ENCODE assay signal across 15 cellular contexts in genomic region chr21:38756746-38757145, GRCh38. TPM values are rescaled to one million over a fixed set of nuclear protein-coding genes. Genes with fewer than 3 reads are reported as not detected.
DNase-seq lines count a peak whose midpoint lies in the region; ATAC-seq and TF ChIP-seq lines count a peak whose summit lies in the region.
"Had no signal": no experiment of that assay in that cellular context is flagged by ENCODE, and none has a peak within 500 bp of the region (broad histone marks: within the 10 kb centered on the region; RNA-seq: fewer than 3 reads in every experiment).

No MANE protein-coding gene starts in this region.

- no peaks in the 10 kb centered on the region for H3K36me3 ChIP-seq in esophagus muscularis mucosa
- no peaks in the 10 kb centered on the region for H3K36me3 ChIP-seq in body of pancreas (replicated peaks in 1 of 2; ENCODE audit: insufficient read depth in 1 of 2, low read depth in 2 of 2)

- H3K27me3 ChIP-seq in esophagus muscularis mucosa (no peaks in the 10 kb centered on the region), body of pancreas (no peaks in the 10 kb centered on the region)

- TF ChIP-seq CTCF in esophagus muscularis mucosa (IDR thresholded peaks at IDR 0.05) (no peak), osteocyte (IDR thresholded peaks at IDR 0.05) (no peak), body of pancreas (IDR thresholded peaks at IDR 0.05) (no peak)

- 33% methylated on average over 3 of the region's 3 CpGs for WGBS in esophagus muscularis mucosa
- WGBS in body of pancreas, 2 donors, result 69 to 85% methylated on average over 3 of the region's 3 CpGs

- peak; percentile 40 for DNase-seq in AG08395 (ENCODE audit: low spot score)
- DNase-seq in M059J (ENCODE audit: low read depth), result peak; percentile 90
- no peak for DNase-seq in esophagus muscularis mucosa (ENCODE audit: extremely low spot score)
- no peak for DNase-seq in osteocyte (ENCODE audit: extremely low spot score, unreplicated experiment)
- no peak for DNase-seq in body of pancreas
- DNase-seq in NCI-H187 treated with DMSO at 0.1 percent for 48 hours (lab: John Stamatoyannopoulos, UW), result no peak
- DNase-seq: activated CD8-positive, alpha-beta T cell treated with anti-CD3 and anti-CD28 coated beads, Interleukin-2, amount 10 ng/mL, durations not matched to agents 7 days and 5 days; C1 segment of cervical spinal cord; islet precursor cell; natural killer cell; NCI-H446; PC-9; T-helper 9 cell had no signal

- H3K4me1 Mint-ChIP-seq in osteocyte (ENCODE audit: unreplicated experiment), result peaks cover 62% of the 10 kb centered on the region

- H3K9me3 Mint-ChIP-seq in osteocyte (ENCODE audit: unreplicated experiment), result no peaks in the 10 kb centered on the region
- H3K9me3 Mint-ChIP-seq: natural killer cell had no signal

- TF ChIP-seq POLR2A in esophagus muscularis mucosa (IDR thresholded peaks at IDR 0.05; ENCODE audit: low read depth), result no peak
- TF ChIP-seq POLR2A in body of pancreas (IDR thresholded peaks at IDR 0.05), result no peak

- no peaks in the 10 kb centered on the region for H3K27me3 Mint-ChIP-seq in osteocyte (ENCODE audit: unreplicated experiment)

- TF ChIP-seq EP300 in esophagus muscularis mucosa (IDR thresholded peaks at IDR 0.05), result no peak

- H3K4me1 ChIP-seq in esophagus muscularis mucosa (peaks cover 11 to 87% (median 73%) of the 10 kb centered on the region in 4 donors), body of pancreas (peaks cover 13% of the 10 kb centered on the region)

- H3K36me3 Mint-ChIP-seq in osteocyte (ENCODE audit: unreplicated experiment), result no peaks in the 10 kb centered on the region
- H3K36me3 Mint-ChIP-seq: natural killer cell had no signal

- ATAC-seq in HG03039 (IDR thresholded peaks at IDR 0.05; ENCODE audit: unreplicated experiment) (no peak), body of pancreas (no peak), GM18870 (IDR thresholded peaks at IDR 0.05; ENCODE audit: unreplicated experiment) (no peak)
- ATAC-seq: activated CD8-positive, alpha-beta T cell treated with anti-CD3 and anti-CD28 coated beads, Interleukin-2, amount 10 ng/mL, durations not matched to agents 7 days and 5 days; natural killer cell had no signal

- H3K27ac ChIP-seq in esophagus muscularis mucosa (replicated peaks in 1 of 4), result peak overlapping the region; percentile 35 to 68 (median 60)
- no peak overlapping the region for H3K27ac ChIP-seq in body of pancreas
- H3K27ac ChIP-seq: PC-9 had no signal

- H3K4me3 Mint-ChIP-seq in osteocyte (ENCODE audit: unreplicated experiment), result no peak overlapping the region
- H3K4me3 Mint-ChIP-seq: activated CD8-positive, alpha-beta T cell treated with anti-CD3 and anti-CD28 coated beads, Interleukin-2, amount 10 ng/mL, durations not matched to agents 7 days and 5 days; natural killer cell had no signal

- H3K9me3 ChIP-seq in esophagus muscularis mucosa, result no peaks in the 10 kb centered on the region
- H3K9me3 ChIP-seq in body of pancreas, result no peaks in the 10 kb centered on the region

- no peak overlapping the region for H3K4me3 ChIP-seq in esophagus muscularis mucosa
- H3K4me3 ChIP-seq in body of pancreas, result no peak overlapping the region
- H3K4me3 ChIP-seq: PC-9 had no signal

- H3K27ac Mint-ChIP-seq in osteocyte (ENCODE audit: unreplicated experiment), result peak overlapping the region; percentile 83
- H3K27ac Mint-ChIP-seq: activated CD8-positive, alpha-beta T cell treated with anti-CD3 and anti-CD28 coated beads, Interleukin-2, amount 10 ng/mL, durations not matched to agents 7 days and 5 days had no signal

- intact Hi-C loops in esophagus muscularis mucosa (cut with DNase I), result no loop called here
- intact Hi-C loops in body of pancreas (cut with DNase I), result no loop called here

RNA-seq across cellular contexts. Expression of gene ETS2, which starts 49.0 kb away (rescaled TPM):
- total RNA-seq in M059J (2014; rRNA removed; shearing (Covaris generic)), result 27.9 and 37.8 TPM in 2 replicates
- total RNA-seq in esophagus muscularis mucosa (100 to 1,000 TPM in 1 of 4 donors, 10 to 100 TPM in 3; 31.1 to 175 (median 63.8) TPM), osteocyte (18.2 and 18.8 TPM in 2 replicates), body of pancreas (10 to 100 TPM; 17.9 to 25.7 TPM)

Comparison
In these comparisons a context has a peak if more than half of its experiments do, and no peak if none do; other contexts are left out.
1. DNase-seq: peak in AG08395 (single experiment) and M059J (single experiment); none in esophagus muscularis mucosa (single experiment), osteocyte (single experiment), body of pancreas (0 of 4) and NCI-H187 treated with DMSO at 0.1 percent for 48 hours (single experiment).
2. H3K27ac ChIP-seq: peak in esophagus muscularis mucosa (4 of 4); none in body of pancreas (0 of 4).